8 cellular contexts compared by ENCODE assay signal in genomic region chr2:174593574-174594203, GRCh38. TPM values are rescaled to one million over a fixed set of nuclear protein-coding genes. Genes with fewer than 3 reads are reported as not detected.
DNase-seq lines count a peak whose midpoint lies in the region; ATAC-seq and TF ChIP-seq lines count a peak whose summit lies in the region.

No MANE protein-coding gene starts in this region.

- CTCF ChIA-PET in CD4-positive, alpha-beta T cell (lab: Charles Lee) = interaction anchor here (1.1 to 15.8 kb wide), 9 partner anchors 10 to 131 kb away, joined by 3 to 243 read pairs (median 4); no protein-coding TSS in a partner anchor

- H3K9me3 Mint-ChIP-seq in CD4-positive, alpha-beta T cell = no peaks in the 10 kb centered on the region
- H3K9me3 Mint-ChIP-seq in T-helper 2 cell treated with Interferon-gamma antibody and Interleukin-4, amounts not matched to agents 5 μg/mL and 100 μg/mL, for 36 hours = no peaks in the 10 kb centered on the region
- no peaks in the 10 kb centered on the region for H3K9me3 Mint-ChIP-seq in memory B cell
- no peaks in the 10 kb centered on the region for H3K9me3 Mint-ChIP-seq in stimulated activated naive B cell treated with anti-CD40 and anti-IgM and Interleukin-4, amounts not matched to agents 10 μg/mL and 1 μg/mL and 100 μg/mL, for 72 hours

- intact Hi-C loops in CD4-positive, alpha-beta T cell (cut with DNase I, micrococcal nuclease) = loop anchor here in 1 of 2 experiments (1.0 to 5.0 kb wide), 2 partner anchors 10 to 101 kb away; no protein-coding TSS in a partner anchor

- ATAC-seq in CD4-positive, alpha-beta T cell (ENCODE audit: poor library complexity) = peak; percentile 78
- ATAC-seq in GM19468 (IDR thresholded peaks at IDR 0.05; ENCODE audit: extremely low read depth, unreplicated experiment) (peak; percentile 52), HG03571 (IDR thresholded peaks at IDR 0.05; ENCODE audit: unreplicated experiment) (peak; percentile 70), memory B cell (ENCODE audit: low read depth) (peak; percentile 75)
- peak; percentile 72 to 73 for ATAC-seq in stimulated activated naive B cell treated with anti-CD40 and anti-IgM and Interleukin-4, amounts not matched to agents 10 μg/mL and 1 μg/mL and 100 μg/mL, for 72 hours (replicated peaks)

- peaks cover 61% of the 10 kb centered on the region for H3K4me1 Mint-ChIP-seq in CD4-positive, alpha-beta T cell (ENCODE audit: low read depth)
- peaks cover 51% of the 10 kb centered on the region for H3K4me1 Mint-ChIP-seq in T-helper 2 cell treated with Interferon-gamma antibody and Interleukin-4, amounts not matched to agents 5 μg/mL and 100 μg/mL, for 36 hours (ENCODE audit: low read depth)
- peaks cover 39% of the 10 kb centered on the region for H3K4me1 Mint-ChIP-seq in memory B cell
- peaks cover 33 to 68% of the 10 kb centered on the region in 2 donors for H3K4me1 Mint-ChIP-seq in stimulated activated naive B cell treated with anti-CD40 and anti-IgM and Interleukin-4, amounts not matched to agents 10 μg/mL and 1 μg/mL and 100 μg/mL, for 72 hours

- no peaks in the 10 kb centered on the region for H3K9me3 ChIP-seq in CD4-positive, alpha-beta T cell (ENCODE audit: control insufficient read depth, low read length)

- H3K27ac Mint-ChIP-seq in CD4-positive, alpha-beta T cell = peak overlapping the region; percentile 95
- H3K27ac Mint-ChIP-seq in T-helper 2 cell treated with Interferon-gamma antibody and Interleukin-4, amounts not matched to agents 5 μg/mL and 100 μg/mL, for 36 hours = peak overlapping the region; percentile 99
- H3K27ac Mint-ChIP-seq in memory B cell = peak overlapping the region; percentile 98
- H3K27ac Mint-ChIP-seq in stimulated activated naive B cell treated with anti-CD40 and anti-IgM and Interleukin-4, amounts not matched to agents 10 μg/mL and 1 μg/mL and 100 μg/mL, for 72 hours = peak overlapping the region; percentile 94

- peak overlapping the region; percentile 98 for H3K4me3 Mint-ChIP-seq in CD4-positive, alpha-beta T cell
- peak overlapping the region; percentile 87 for H3K4me3 Mint-ChIP-seq in T-helper 2 cell treated with Interferon-gamma antibody and Interleukin-4, amounts not matched to agents 5 μg/mL and 100 μg/mL, for 36 hours
- peak overlapping the region; percentile 83 for H3K4me3 Mint-ChIP-seq in memory B cell
- H3K4me3 Mint-ChIP-seq in stimulated activated naive B cell treated with anti-CD40 and anti-IgM and Interleukin-4, amounts not matched to agents 10 μg/mL and 1 μg/mL and 100 μg/mL, for 72 hours = peak overlapping the region; percentile 83 to 84

- POLR2A ChIA-PET in CD4-positive, alpha-beta T cell (lab: Charles Lee) = interaction anchor here (0.6 to 6.2 kb wide), 32 partner anchors 7 to 593 kb away, joined by 3 to 106 read pairs (median 5); partner anchors contain the start of genes GPR155 and SCRN3

- no peaks in the 10 kb centered on the region for H3K27me3 Mint-ChIP-seq in CD4-positive, alpha-beta T cell
- H3K27me3 Mint-ChIP-seq in T-helper 2 cell treated with Interferon-gamma antibody and Interleukin-4, amounts not matched to agents 5 μg/mL and 100 μg/mL, for 36 hours (ENCODE audit: low read depth) = no peaks in the 10 kb centered on the region
- no peaks in the 10 kb centered on the region for H3K27me3 Mint-ChIP-seq in memory B cell
- no peaks in the 10 kb centered on the region for H3K27me3 Mint-ChIP-seq in stimulated activated naive B cell treated with anti-CD40 and anti-IgM and Interleukin-4, amounts not matched to agents 10 μg/mL and 1 μg/mL and 100 μg/mL, for 72 hours

- in situ Hi-C loops in GM13977 (cut with MboI; ENCODE audit: low pct_unique_long_range_greater_than_20kb, low sequenced_read_pairs, unreplicated experiment) = loop anchor here (25.0 kb wide), 1 partner anchor 94 kb away; no protein-coding TSS in a partner anchor

- peak; percentile 40 to 75 (median 54) for DNase-seq in CD4-positive, alpha-beta T cell
- peak; percentile 71 for DNase-seq in T-helper 2 cell treated with Interferon-gamma antibody and Interleukin-4, amounts not matched to agents 5 μg/mL and 100 μg/mL, for 36 hours (ENCODE audit: low spot score)
- DNase-seq in caudate nucleus (lab: John Stamatoyannopoulos, UW) (peak in 2 of 61 donors; percentile 25 to 38), memory B cell (ENCODE audit: low spot score in 2 of 2) (peak; percentile 51 to 68), GM13977 (ENCODE audit: low spot score) (no peak)
- DNase-seq in stimulated activated naive B cell treated with anti-CD40 and anti-IgM and Interleukin-4, amounts not matched to agents 10 μg/mL and 1 μg/mL and 100 μg/mL, for 72 hours = peak; percentile 61

- H3K27me3 ChIP-seq in CD4-positive, alpha-beta T cell (ENCODE audit: control insufficient read depth, insufficient read depth, low read length) = no peaks in the 10 kb centered on the region

- no peak for TF ChIP-seq CTCF in CD4-positive, alpha-beta T cell (IDR thresholded peaks at IDR 0.05)
- no peak for TF ChIP-seq CTCF in GM13977 (IDR thresholded peaks at IDR 0.05; ENCODE audit: extremely low read depth, insufficient read depth, missing control alignments)

- peaks cover 79% of the 10 kb centered on the region for H3K36me3 Mint-ChIP-seq in CD4-positive, alpha-beta T cell (ENCODE audit: low read depth)
- peaks cover 78% of the 10 kb centered on the region for H3K36me3 Mint-ChIP-seq in T-helper 2 cell treated with Interferon-gamma antibody and Interleukin-4, amounts not matched to agents 5 μg/mL and 100 μg/mL, for 36 hours (ENCODE audit: low read depth)
- H3K36me3 Mint-ChIP-seq in memory B cell = peaks cover 18% of the 10 kb centered on the region
- H3K36me3 Mint-ChIP-seq in stimulated activated naive B cell treated with anti-CD40 and anti-IgM and Interleukin-4, amounts not matched to agents 10 μg/mL and 1 μg/mL and 100 μg/mL, for 72 hours = peaks cover 49 to 70% of the 10 kb centered on the region in 2 donors

- peak overlapping the region; percentile 91 for H3K27ac ChIP-seq in CD4-positive, alpha-beta T cell (ENCODE audit: low read depth, low read length)
- peak overlapping the region; percentile 19 for H3K27ac ChIP-seq in caudate nucleus (ENCODE audit: low read depth, low read length)

RNA-seq across cellular contexts. Expression of gene WIPF1, which starts 3.9 kb away (rescaled TPM):
- 100 to 1,000 TPM; 237 to 264 TPM for total RNA-seq in CD4-positive, alpha-beta T cell
